1 cellular context compared by ENCODE assay signal in genomic region chr11:61869636-61870428, GRCh38.
TF ChIP-seq lines count a peak whose summit lies in the region.

No MANE protein-coding gene starts in this region.

TF ChIP-seq in IMR-90, 13 proteins besides CTCF, POLR2A, EP300 and RAD21:
- TF ChIP-seq RFX5 (IDR thresholded peaks at IDR 0.05; ENCODE audit: low read depth, low read length) = no peak
- no peak for TF ChIP-seq MXI1 (IDR thresholded peaks at IDR 0.05; ENCODE audit: borderline replicate concordance, low read depth, low read length)
- no peak for TF ChIP-seq CHD1 (IDR thresholded peaks at IDR 0.05; ENCODE audit: low read depth, low read length)
- TF ChIP-seq RCOR1 (IDR thresholded peaks at IDR 0.05; ENCODE audit: insufficient replicate concordance, low read length) = no peak
- TF ChIP-seq USF2 (IDR thresholded peaks at IDR 0.05; ENCODE audit: low read depth, low read length) = no peak
- TF ChIP-seq MAZ (IDR thresholded peaks at IDR 0.05; ENCODE audit: borderline replicate concordance, low read depth, low read length) = no peak
- no peak for TF ChIP-seq NFE2L2 (IDR thresholded peaks at IDR 0.05; ENCODE audit: low read depth, low read length)
- TF ChIP-seq ELK1 (IDR thresholded peaks at IDR 0.05; ENCODE audit: borderline replicate concordance, low read depth, low read length) = no peak
- TF ChIP-seq BHLHE40 (IDR thresholded peaks at IDR 0.05; ENCODE audit: low read depth, low read length) = no peak
- no peak for TF ChIP-seq FOS (IDR thresholded peaks at IDR 0.05; ENCODE audit: low read depth, low read length)
- TF ChIP-seq MAFK (IDR thresholded peaks at IDR 0.05; ENCODE audit: low read depth, low read length) = no peak
